ENCODE assay signal across 8 cellular contexts in the genomic region with DNA sequence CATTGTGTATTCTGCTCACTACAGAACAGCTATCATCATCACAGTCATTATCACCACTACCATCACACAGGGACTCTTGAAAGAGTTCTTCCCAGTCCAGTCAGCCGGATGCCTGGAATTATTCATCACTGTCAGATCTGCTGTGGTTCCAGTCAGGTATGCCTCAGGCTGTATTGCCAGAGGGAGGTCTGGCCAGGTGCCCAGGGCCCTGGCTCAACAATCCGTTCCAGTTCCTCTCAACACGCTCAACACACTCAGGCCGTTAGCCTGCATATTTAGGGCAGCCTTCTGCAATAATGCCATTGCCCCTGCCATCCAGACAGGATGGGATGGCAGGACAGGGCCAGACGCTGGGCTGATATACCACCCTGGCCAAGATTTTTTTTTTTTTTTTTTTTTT. TPM values are rescaled to one million over a fixed set of nuclear protein-coding genes. Genes with fewer than 3 reads are reported as not detected.
A peak's percentile ranks its signal among the peaks of the same experiment; 100 is the strongest.
DNase-seq lines count a peak whose midpoint lies in the region; ATAC-seq and TF ChIP-seq lines count a peak whose summit lies in the region.

No MANE protein-coding gene starts in this region.

- no peaks in the 10 kb centered on the region for H3K4me1 Mint-ChIP-seq in T-cell

- ATAC-seq in GM19397 (IDR thresholded peaks at IDR 0.05; ENCODE audit: unreplicated experiment) = no peak
- ATAC-seq in HG02970 (IDR thresholded peaks at IDR 0.05; ENCODE audit: low FRiP score, unreplicated experiment) = no peak
- no peak for ATAC-seq in T-cell (replicated peaks in 1 of 4)

- H3K27me3 Mint-ChIP-seq in T-cell = no peaks in the 10 kb centered on the region

- intact Hi-C loops in esophagus squamous epithelium (cut with DNase I) = no loop called here

- H3K36me3 Mint-ChIP-seq in T-cell = peaks cover 66% of the 10 kb centered on the region

- no peak for TF ChIP-seq CTCF in esophagus squamous epithelium (IDR thresholded peaks at IDR 0.05)

- peaks cover 55 to 100% (median 64%) of the 10 kb centered on the region in 3 donors for H3K36me3 ChIP-seq in esophagus squamous epithelium

- POLR2A ChIA-PET in T-cell (lab: Charles Lee) = no interaction called here

- CTCF ChIA-PET in T-cell (lab: Charles Lee) = no interaction called here

- H3K27me3 ChIP-seq in esophagus squamous epithelium = no peaks in the 10 kb centered on the region

- peaks cover 0 to 36% (median 0%) of the 10 kb centered on the region in 3 donors for H3K4me1 ChIP-seq in esophagus squamous epithelium

- H3K4me3 Mint-ChIP-seq in T-cell = no peak overlapping the region

- no peaks in the 10 kb centered on the region for H3K9me3 ChIP-seq in esophagus squamous epithelium

- no peak for TF ChIP-seq POLR2A in esophagus squamous epithelium (IDR thresholded peaks at IDR 0.05)

- DNase-seq in DMS79 treated with DMSO at 0.1 percent for 48 hours (lab: John Stamatoyannopoulos, UW) (peak; percentile 69), NCI-H2227 (lab: John Stamatoyannopoulos, UW; ENCODE audit: unreplicated experiment) (peak; percentile 28), epidermal melanocyte (ENCODE audit: insufficient read length, low spot score) (peak; percentile 64), occipital lobe (lab: John Stamatoyannopoulos, UW) (peak; percentile 40), esophagus squamous epithelium (lab: John Stamatoyannopoulos, UW) (no peak), T-cell (no peak)

- H3K27ac Mint-ChIP-seq in T-cell = no peak overlapping the region

- no peaks in the 10 kb centered on the region for H3K9me3 Mint-ChIP-seq in T-cell

- H3K27ac ChIP-seq in esophagus squamous epithelium = no peak overlapping the region

- 32 to 45% methylated on average over 5 of the region's 5 CpGs for WGBS in esophagus squamous epithelium, 2 donors

- H3K4me3 ChIP-seq in esophagus squamous epithelium = no peak overlapping the region

RNA-seq across cellular contexts. Expression of gene RASL10A, which starts 28.6 kb away (rescaled TPM):
- 15.0 TPM for total RNA-seq in occipital lobe
- total RNA-seq in esophagus squamous epithelium = 1 to 10 TPM in 1 of 4 donors, under 1 TPM in 2, not detected in 1; 0.38 to 3.5 (median 0.75) TPM
- 1 to 10 TPM in 1 of 5 donors, under 1 TPM in 3, not detected in 1; 0.33 to 1.2 (median 0.71) TPM for total RNA-seq in T-cell

RNA-seq across cellular contexts. Expression of gene GAS2L1, which starts 37.7 kb away (rescaled TPM):
- 7.3 TPM for total RNA-seq in occipital lobe
- 10 to 100 TPM; 26.9 to 52.1 (median 36.9) TPM for total RNA-seq in esophagus squamous epithelium
- total RNA-seq in T-cell = 1 to 10 TPM in 1 of 5 donors, under 1 TPM in 4; 0.53 to 1.2 (median 0.85) TPM

RNA-seq across cellular contexts. Expression of gene AP1B1, which starts 44.2 kb away (rescaled TPM):
- 37.1 TPM for total RNA-seq in occipital lobe
- total RNA-seq in esophagus squamous epithelium = 100 to 1,000 TPM in 2 of 4 donors, 10 to 100 TPM in 2; 63.5 to 144 (median 95.4) TPM
- total RNA-seq in T-cell = 10 to 100 TPM; 41.1 to 49.5 (median 47.1) TPM

Comparison
In these comparisons a context has a peak if more than half of its experiments do, and no peak if none do; other contexts are left out.
1. DNase-seq: peak in DMS79 treated with DMSO at 0.1 percent for 48 hours (single experiment), NCI-H2227 (single experiment), epidermal melanocyte (single experiment) and occipital lobe (single experiment); none in esophagus squamous epithelium (single experiment) and T-cell (0 of 34).